In the genomic region with DNA sequence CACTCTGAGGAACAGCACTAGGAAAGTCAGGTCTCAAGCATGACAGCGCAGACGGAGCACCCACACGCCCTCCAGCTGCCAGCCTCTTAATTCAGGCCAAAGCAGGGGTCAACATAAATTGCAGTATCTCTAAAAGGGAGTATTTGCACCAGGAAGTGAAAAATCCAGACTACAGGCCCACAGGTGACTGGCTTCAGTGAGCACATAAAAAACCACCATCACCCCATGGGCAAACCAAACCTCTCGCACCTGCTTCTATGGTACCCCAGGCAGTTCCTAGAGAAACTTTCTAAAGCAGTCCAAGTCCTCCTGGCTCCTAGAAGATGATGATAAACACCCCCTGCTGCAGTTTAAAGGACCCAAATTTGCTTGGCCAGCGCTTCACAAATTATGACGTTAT, we compare ENCODE assay signal across 22 cellular contexts.
"Had no signal": no experiment of that assay in that cellular context is flagged by ENCODE, and none has a peak within 500 bp of the region (broad histone marks: within the 10 kb centered on the region; RNA-seq: fewer than 3 reads in every experiment).

No MANE protein-coding gene starts in this region.

- H3K27ac ChIP-seq: colonic mucosa, foreskin keratinocyte, hepatocyte, tibial artery, upper lobe of left lung, vagina had no signal

- H3K27me3 Mint-ChIP-seq: naive B cell; stimulated activated naive CD8-positive, alpha-beta T cell treated with anti-CD3 and anti-CD28 coated beads, Interleukin-15, Interleukin-2, amounts not matched to agents 100 ng/mL and 50 ng/mL, for 24 hours had no signal

- H3K4me3 Mint-ChIP-seq: endodermal cell; nephron; stimulated activated effector memory CD8-positive, alpha-beta T cell treated with anti-CD3 and anti-CD28 coated beads, Interleukin-12 subunit alpha, Interleukin-12 subunit beta, amount 100 ng/mL, for 72 hours; stimulated activated naive CD8-positive, alpha-beta T cell treated with anti-CD3 and anti-CD28 coated beads, Interleukin-15, Interleukin-2, amounts not matched to agents 100 ng/mL and 50 ng/mL, for 24 hours had no signal

- H3K4me2 ChIP-seq: hepatocyte had no signal

- DNase-seq: colonic mucosa; dermis blood vessel endothelial cell; endodermal cell; erythroblast; foreskin keratinocyte; head of caudate nucleus; left colon; left ventricle myocardium superior; mesenchymal stem cell; naive B cell; posterior cingulate gyrus; small intestine; stimulated activated CD4-positive, alpha-beta T cell treated with anti-CD3 and anti-CD28 coated beads, Interleukin-2, amount 100 ng/mL, for 48 hours; stimulated activated CD8-positive, alpha-beta memory T cell treated with anti-CD3 and anti-CD28 coated beads, Interleukin-4, amount 100 ng/mL, for 48 hours; tibial artery; upper lobe of left lung had no signal

- H3K9me3 Mint-ChIP-seq: stimulated activated naive CD8-positive, alpha-beta T cell treated with anti-CD3 and anti-CD28 coated beads, Interleukin-15, Interleukin-2, amounts not matched to agents 100 ng/mL and 50 ng/mL, for 24 hours had no signal

- H3K4me3 ChIP-seq: colonic mucosa, hepatocyte, lung, tibial artery, upper lobe of left lung, vagina had no signal

- H3K4me1 ChIP-seq: colonic mucosa, foreskin keratinocyte, upper lobe of left lung had no signal

- H3K36me3 Mint-ChIP-seq: stimulated activated effector memory CD8-positive, alpha-beta T cell treated with anti-CD3 and anti-CD28 coated beads, Interleukin-12 subunit alpha, Interleukin-12 subunit beta, amount 100 ng/mL, for 72 hours had no signal

- H3K36me3 ChIP-seq: colonic mucosa, vagina had no signal

- H3K27ac Mint-ChIP-seq: endodermal cell; naive B cell; stimulated activated effector memory CD8-positive, alpha-beta T cell treated with anti-CD3 and anti-CD28 coated beads, Interleukin-12 subunit alpha, Interleukin-12 subunit beta, amount 100 ng/mL, for 72 hours; stimulated activated naive CD8-positive, alpha-beta T cell treated with anti-CD3 and anti-CD28 coated beads, Interleukin-15, Interleukin-2, amounts not matched to agents 100 ng/mL and 50 ng/mL, for 24 hours had no signal

- H3K27me3 ChIP-seq: colonic mucosa, foreskin keratinocyte, hepatocyte, tibial artery, upper lobe of left lung, vagina had no signal

- H3K4me1 Mint-ChIP-seq: endodermal cell; naive B cell; stimulated activated effector memory CD8-positive, alpha-beta T cell treated with anti-CD3 and anti-CD28 coated beads, Interleukin-12 subunit alpha, Interleukin-12 subunit beta, amount 100 ng/mL, for 72 hours had no signal

- H3K9me3 ChIP-seq: colonic mucosa, vagina had no signal

- ATAC-seq: foreskin keratinocyte, left colon, left ventricle myocardium superior had no signal
